In the genomic region with DNA sequence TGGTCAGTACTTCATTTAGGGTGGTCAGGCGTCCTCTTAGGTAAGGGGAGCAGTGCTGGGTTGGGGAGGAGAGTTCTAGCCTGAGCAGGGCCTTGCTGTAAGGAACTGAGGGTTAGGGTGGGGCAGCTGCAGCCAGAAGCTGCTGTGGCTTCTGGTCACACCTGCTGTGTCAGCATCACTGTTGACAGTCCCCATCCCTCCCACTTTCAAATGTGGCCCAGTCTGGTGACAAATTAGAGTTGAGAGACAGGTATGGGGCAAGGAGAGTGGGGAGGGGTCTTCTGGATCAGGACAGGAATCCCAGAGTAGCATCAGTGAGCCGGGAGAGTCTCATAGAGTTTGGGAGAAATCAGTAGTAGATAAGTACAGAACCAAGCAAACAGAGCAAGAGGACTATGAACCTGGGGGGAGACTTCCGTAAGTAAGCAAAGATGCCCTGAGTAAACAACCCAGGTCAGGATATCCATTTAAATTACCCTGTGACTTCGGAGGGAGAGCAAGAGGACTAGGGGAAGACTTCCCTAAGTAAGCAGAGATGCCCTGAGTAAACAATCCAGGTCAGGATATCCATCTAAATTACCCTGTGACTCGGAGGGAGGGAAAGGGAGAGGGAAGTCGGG, we compare ENCODE assay signal across 12 cellular contexts. TPM values are rescaled to one million over a fixed set of nuclear protein-coding genes. Genes with fewer than 3 reads are reported as not detected.
DNase-seq lines count a peak whose midpoint lies in the region; ATAC-seq and TF ChIP-seq lines count a peak whose summit lies in the region.
"Had no signal": no experiment of that assay in that cellular context is flagged by ENCODE, and none has a peak within 500 bp of the region (broad histone marks: within the 10 kb centered on the region; RNA-seq: fewer than 3 reads in every experiment).

No MANE protein-coding gene starts in this region.

- H3F3A ChIP-seq in MM.1S (ENCODE audit: insufficient read depth, low read length): peaks cover 3% of the 10 kb centered on the region; the same call in 1 of the 2 replicates

- H2AFZ ChIP-seq in MM.1S (ENCODE audit: low read length): no peak overlapping the region
- H2AFZ ChIP-seq: parathyroid adenoma had no signal

- H3K9me3 Mint-ChIP-seq in neural crest cell: no peaks in the 10 kb centered on the region

- H3K36me3 ChIP-seq in MM.1S (replicated peaks; ENCODE audit: insufficient read depth, low read length) (no peaks in the 10 kb centered on the region), Peyer's patch (peaks cover 0 to 38% (median 0%) of the 10 kb centered on the region in 3 donors)

- peaks cover 14% of the 10 kb centered on the region for H3K4me1 Mint-ChIP-seq in neural crest cell

- H3K9me3 ChIP-seq in MM.1S (replicated peaks; ENCODE audit: insufficient read depth, low read length) (no peaks in the 10 kb centered on the region), Peyer's patch (no peaks in the 10 kb centered on the region)
- H3K9me3 ChIP-seq: SJSA1, suprapubic skin had no signal

- no peak for TF ChIP-seq POLR2A in Peyer's patch (IDR thresholded peaks at IDR 0.05)

- peaks cover 4% of the 10 kb centered on the region; the same call in 1 of the 2 replicates for H3K79me2 ChIP-seq in MM.1S (ENCODE audit: low read length)

- peak; percentile 38 for DNase-seq in EH (ENCODE audit: low read depth)
- DNase-seq in MM.1S: peak; percentile 55
- DNase-seq in dermis blood vessel endothelial cell: peak; percentile 20
- no peak for DNase-seq in neural crest cell (ENCODE audit: low read depth, low spot score)
- DNase-seq in Peyer's patch: no peak
- DNase-seq: EL, NCI-H446 had no signal

- no peaks in the 10 kb centered on the region for H3K27me3 Mint-ChIP-seq in neural crest cell (ENCODE audit: low read depth)

- no peak overlapping the region for H3K4me3 Mint-ChIP-seq in neural crest cell

- H3K4me2 ChIP-seq in MM.1S (ENCODE audit: low read depth, low read length): peak overlapping the region; percentile 37; the same call in 1 of the 2 replicates

- peaks cover 8% of the 10 kb centered on the region for H3K36me3 Mint-ChIP-seq in neural crest cell (ENCODE audit: low read depth)

- H3K27ac ChIP-seq in MM.1S (ENCODE audit: low read length) (no peak overlapping the region), Peyer's patch (no peak overlapping the region)
- H3K27ac ChIP-seq: parathyroid adenoma, SJSA1, suprapubic skin had no signal

- H3K9me2 ChIP-seq in MM.1S (replicated peaks; ENCODE audit: insufficient read depth, low read length): no peaks in the 10 kb centered on the region

- H3K4me3 ChIP-seq in MM.1S (ENCODE audit: low read length) (no peak overlapping the region), Peyer's patch (no peak overlapping the region)
- H3K4me3 ChIP-seq: SJSA1, suprapubic skin had no signal

- no peak overlapping the region for H3K9ac ChIP-seq in MM.1S (ENCODE audit: low read length)
- H3K9ac ChIP-seq: parathyroid adenoma had no signal

- TF ChIP-seq CTCF in MM.1S (IDR thresholded peaks at IDR 0.05; ENCODE audit: low read length) (no peak), neural crest cell (conservative IDR thresholded peaks at IDR 0.05) (no peak), Peyer's patch (IDR thresholded peaks at IDR 0.05) (no peak)

- H3K4me1 ChIP-seq in MM.1S (ENCODE audit: low read length): peaks cover 10% of the 10 kb centered on the region
- H3K4me1 ChIP-seq in Peyer's patch: peaks cover 3 to 15% (median 5%) of the 10 kb centered on the region in 4 donors
- H3K4me1 ChIP-seq: parathyroid adenoma, SJSA1 had no signal

- no peaks in the 10 kb centered on the region for H4K20me1 ChIP-seq in MM.1S (ENCODE audit: insufficient read depth, low read length)

- no peak for ATAC-seq in GM18519 (IDR thresholded peaks at IDR 0.05; ENCODE audit: low FRiP score, unreplicated experiment)
- ATAC-seq in HG03039 (IDR thresholded peaks at IDR 0.05; ENCODE audit: unreplicated experiment): no peak

- H3K27me3 ChIP-seq in MM.1S (replicated peaks; ENCODE audit: insufficient read depth, low read length) (no peaks in the 10 kb centered on the region), Peyer's patch (no peaks in the 10 kb centered on the region)
- H3K27me3 ChIP-seq: SJSA1, suprapubic skin had no signal

- H3K27ac Mint-ChIP-seq in neural crest cell (ENCODE audit: unreplicated experiment): peak overlapping the region; percentile 37

RNA-seq across cellular contexts. Expression of a gene that starts 53.7 kb away (rescaled TPM):
- total RNA-seq in dermis blood vessel endothelial cell (67.0 and 82.9 TPM in 2 replicates), neural crest cell (54.8 and 55.9 TPM in 2 replicates), Peyer's patch (100 to 1,000 TPM in 2 of 4 donors, 10 to 100 TPM in 2; 82.8 to 201 (median 111) TPM)

Comparison
In these comparisons a context has a peak if more than half of its experiments do, and no peak if none do; other contexts are left out.
1. DNase-seq: peak in EH (single experiment), MM.1S (single experiment) and dermis blood vessel endothelial cell (single experiment); none in neural crest cell (single experiment) and Peyer's patch (0 of 3).